8 cellular contexts compared by ENCODE assay signal in the genomic region with DNA sequence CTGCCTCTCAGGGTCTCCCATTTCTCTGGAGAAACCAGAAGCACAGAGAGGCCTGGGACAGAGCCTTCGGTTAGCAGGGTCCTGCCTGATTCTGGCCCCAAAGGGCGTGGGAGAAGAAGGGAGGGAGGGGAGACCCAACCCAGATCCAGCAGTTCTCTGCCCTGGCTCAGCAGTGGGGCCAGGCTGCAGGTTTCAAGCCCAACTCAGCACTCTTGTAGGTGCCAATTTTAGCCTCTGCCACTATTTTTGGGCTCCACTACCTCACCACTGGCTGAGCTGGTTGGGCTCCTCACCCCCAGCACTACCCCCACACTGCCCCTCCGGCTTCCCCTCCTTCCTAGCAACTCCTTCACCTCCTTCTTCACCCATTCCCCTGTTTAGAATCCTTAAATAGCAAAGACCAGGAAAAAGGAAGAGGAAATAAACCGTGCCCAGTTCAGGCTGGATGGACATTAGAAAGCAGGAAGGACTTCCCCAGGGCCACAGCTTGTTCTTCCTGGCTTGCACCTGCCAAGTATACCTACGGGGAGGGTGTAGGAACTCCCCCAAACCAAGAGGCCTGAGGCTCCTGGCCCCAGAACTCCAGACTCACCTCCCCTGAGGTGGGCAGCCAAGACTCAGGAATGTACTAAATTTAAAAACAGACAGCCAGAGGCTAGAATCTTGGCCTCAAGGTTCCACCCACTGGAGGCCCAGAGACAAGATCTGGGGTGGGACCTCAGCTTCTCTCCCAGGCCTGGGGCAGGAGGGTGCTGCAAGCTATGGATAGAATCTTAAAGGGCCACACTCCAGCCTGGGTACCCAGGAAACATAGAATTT. TPM values are rescaled to one million over a fixed set of nuclear protein-coding genes. Genes with fewer than 3 reads are reported as not detected.
DNase-seq lines count a peak whose midpoint lies in the region; ATAC-seq, FAIRE-seq and TF ChIP-seq lines count a peak whose summit lies in the region.

No MANE protein-coding gene starts in this region.

- no peaks in the 10 kb centered on the region for H3K36me3 ChIP-seq in SU-DHL-6 (ENCODE audit: low read length)
- no peaks in the 10 kb centered on the region for H3K36me3 ChIP-seq in prostate gland

- H3K4me3 ChIP-seq in SU-DHL-6 (ENCODE audit: insufficient read depth, low read length, poor library complexity, severe bottlenecking) (peak overlapping the region; percentile 94), fibroblast of the aortic adventitia (ENCODE audit: low read depth, low read length) (peak overlapping the region; percentile 97), prostate gland (peak overlapping the region in 1 of 2 donors; percentile 93)

- H3K9me3 ChIP-seq in SU-DHL-6 (ENCODE audit: insufficient read depth, low read length) (no peaks in the 10 kb centered on the region), prostate gland (no peaks in the 10 kb centered on the region)

- no peaks in the 10 kb centered on the region; the same call in 1 of the 2 replicates for H4K20me1 ChIP-seq in SU-DHL-6 (ENCODE audit: low read depth, low read length)

- no peak for ATAC-seq in HG03565 (IDR thresholded peaks at IDR 0.05; ENCODE audit: unreplicated experiment)
- no peak for ATAC-seq in GM21619 (IDR thresholded peaks at IDR 0.05; ENCODE audit: unreplicated experiment)

- no peak for TF ChIP-seq POLR2A in prostate gland (IDR thresholded peaks at IDR 0.05)

- peaks cover 35% of the 10 kb centered on the region for H3F3A ChIP-seq in SU-DHL-6 (ENCODE audit: insufficient read depth)

- 9% methylated on average over 4 of the region's 5 CpGs for WGBS in prostate gland

- peaks cover 6% of the 10 kb centered on the region for H3K4me1 ChIP-seq in prostate gland (replicated peaks)

- no peaks in the 10 kb centered on the region for H3K9me2 ChIP-seq in SU-DHL-6 (replicated peaks; ENCODE audit: insufficient read depth, low read length)

- DNase-seq in HCEC 1CT, result peak; percentile 33
- peak; percentile 60 for DNase-seq in fibroblast of the aortic adventitia (ENCODE audit: low read depth)
- no peak for DNase-seq in prostate gland (ENCODE audit: low spot score)
- DNase-seq in NCI-H345 (lab: John Stamatoyannopoulos, UW), result no peak
- no peak for DNase-seq in D721Med (ENCODE audit: insufficient read length, low spot score)

- no peak overlapping the region for H2AFZ ChIP-seq in SU-DHL-6 (ENCODE audit: low read depth, low read length, severe bottlenecking)

- FAIRE-seq in D721Med (lab: Jason Lieb, UNC), result no peak

- peak overlapping the region; percentile 97 for H3K27ac ChIP-seq in SU-DHL-6 (ENCODE audit: low read depth, low read length)
- H3K27ac ChIP-seq in prostate gland, result peak overlapping the region; percentile 84 to 93

- peak overlapping the region; percentile 90 for H3K9ac ChIP-seq in SU-DHL-6 (ENCODE audit: low read length)

- no peaks in the 10 kb centered on the region for H3K27me3 ChIP-seq in SU-DHL-6 (ENCODE audit: low read length)
- H3K27me3 ChIP-seq in prostate gland (replicated peaks; ENCODE audit: insufficient read depth), result no peaks in the 10 kb centered on the region

- intact Hi-C loops in prostate gland (cut with DNase I), result no loop called here

- peaks cover 44% of the 10 kb centered on the region for H3K79me2 ChIP-seq in SU-DHL-6 (ENCODE audit: insufficient read depth, low read length)

- peak overlapping the region; percentile 95 for H3K4me2 ChIP-seq in SU-DHL-6 (ENCODE audit: low read depth, low read length, poor library complexity, severe bottlenecking)

- TF ChIP-seq CTCF in SU-DHL-6 (IDR thresholded peaks at IDR 0.05; ENCODE audit: insufficient read depth, low read length, poor library complexity, severe bottlenecking), result no peak
- TF ChIP-seq CTCF in fibroblast of the aortic adventitia (IDR thresholded peaks at IDR 0.05; ENCODE audit: insufficient read depth, low read length), result no peak
- TF ChIP-seq CTCF in prostate gland (IDR thresholded peaks at IDR 0.05), result no peak
- TF ChIP-seq CTCF in D721Med (IDR thresholded peaks at IDR 0.05; ENCODE audit: insufficient read depth, missing control alignments), result no peak

RNA-seq across cellular contexts. Expression of gene ARHGEF2, which starts 1.4 kb away (rescaled TPM):
- total RNA-seq in fibroblast of the aortic adventitia (ENCODE audit: low replicate concordance) (116 and 161 TPM in 2 replicates), prostate gland (10 to 100 TPM; 35.8 to 66.2 TPM)

RNA-seq across cellular contexts. Expression of gene RXFP4, which starts 38.3 kb away (rescaled TPM):
- total RNA-seq in fibroblast of the aortic adventitia (ENCODE audit: low replicate concordance) (0.09 TPM in 1 of 2 replicates, not detected in the other), prostate gland (not detected)

RNA-seq across cellular contexts. Expression of gene SSR2, which starts 41.0 kb away (rescaled TPM):
- total RNA-seq in fibroblast of the aortic adventitia (ENCODE audit: low replicate concordance) (339 and 472 TPM in 2 replicates), prostate gland (100 to 1,000 TPM; 201 to 229 TPM)

RNA-seq across cellular contexts. Expression of gene KHDC4, which starts 45.5 kb away (rescaled TPM):
- total RNA-seq in fibroblast of the aortic adventitia (ENCODE audit: low replicate concordance) (11.3 and 31.0 TPM in 2 replicates), prostate gland (10 to 100 TPM; 49.8 to 66.1 TPM)

Comparison
In these comparisons a context has a peak if more than half of its experiments do, and no peak if none do; other contexts are left out.
1. DNase-seq: peak in HCEC 1CT (single experiment) and fibroblast of the aortic adventitia (single experiment); none in prostate gland (single experiment), NCI-H345 (single experiment) and D721Med (single experiment).